ENCODE assay signal across 19 cellular contexts in the genomic region with DNA sequence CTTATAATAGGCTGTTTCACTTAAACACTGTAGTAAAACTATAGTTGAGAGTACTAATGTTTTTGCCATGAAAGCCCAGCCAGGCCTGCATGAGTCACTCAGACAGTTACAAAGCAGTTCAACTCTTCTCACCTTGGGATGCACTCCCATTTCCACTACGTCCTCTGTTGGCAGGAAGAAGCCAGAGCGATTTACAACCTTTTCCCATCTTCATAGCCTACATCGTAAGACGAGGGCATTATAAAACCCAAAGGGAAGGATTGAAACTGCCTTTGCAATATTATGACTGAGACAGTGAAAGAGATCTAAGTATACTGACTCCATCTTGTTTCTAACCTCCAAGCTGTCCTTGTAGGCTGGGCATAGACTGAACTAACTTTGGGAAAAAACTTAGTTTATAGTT.
DNase-seq lines count a peak whose midpoint lies in the region; ATAC-seq and TF ChIP-seq lines count a peak whose summit lies in the region.
"Had no signal": no experiment of that assay in that cellular context is flagged by ENCODE, and none has a peak within 500 bp of the region (broad histone marks: within the 10 kb centered on the region; RNA-seq: fewer than 3 reads in every experiment).

No MANE protein-coding gene starts in this region.

- H3K4me1 ChIP-seq in endodermal cell (ENCODE audit: control insufficient read depth, insufficient read depth, low read length): no peaks in the 10 kb centered on the region
- peaks cover 13% of the 10 kb centered on the region for H3K4me1 ChIP-seq in osteoblast (ENCODE audit: insufficient read depth, low read length)
- H3K4me1 ChIP-seq: SJCRH30 had no signal

- no peak for ATAC-seq in GM19395 (IDR thresholded peaks at IDR 0.05; ENCODE audit: unreplicated experiment)

- H3K4me3 ChIP-seq in endodermal cell (ENCODE audit: low read length) (no peak overlapping the region), osteoblast (ENCODE audit: insufficient read depth, low read length) (no peak overlapping the region)
- H3K4me3 ChIP-seq: SJCRH30 had no signal

- H3K9me3 ChIP-seq in endodermal cell (ENCODE audit: control insufficient read depth, low read length): peaks cover 37% of the 10 kb centered on the region
- H3K9me3 ChIP-seq in osteoblast (ENCODE audit: low read depth, low read length): no peaks in the 10 kb centered on the region
- H3K9me3 ChIP-seq: SJCRH30 had no signal

- H3K27me3 Mint-ChIP-seq in endodermal cell (ENCODE audit: insufficient read depth): no peaks in the 10 kb centered on the region
- no peaks in the 10 kb centered on the region for H3K27me3 Mint-ChIP-seq in T-helper 2 cell treated with Interferon-gamma antibody and Interleukin-4, amounts not matched to agents 5 μg/mL and 100 μg/mL, for 36 hours (ENCODE audit: low read depth)

- H3K27ac ChIP-seq in endodermal cell (ENCODE audit: low read depth, low read length) (no peak overlapping the region), osteoblast (ENCODE audit: low read depth, low read length) (peak overlapping the region; percentile 51)
- H3K27ac ChIP-seq: HL-60, SJCRH30 had no signal

- TF ChIP-seq CTCF in endodermal cell (conservative IDR thresholded peaks at IDR 0.05) (no peak), osteoblast (IDR thresholded peaks at IDR 0.05; ENCODE audit: extremely low read depth, low read depth, low read length) (no peak)

- H3K4me2 ChIP-seq in osteoblast (ENCODE audit: insufficient read depth, low read length): no peak overlapping the region

- no peaks in the 10 kb centered on the region for H3K79me2 ChIP-seq in osteoblast (ENCODE audit: insufficient read depth, low read length)

- peaks cover 3% of the 10 kb centered on the region for H3K36me3 Mint-ChIP-seq in endodermal cell (ENCODE audit: low read depth)
- peaks cover 8% of the 10 kb centered on the region for H3K36me3 Mint-ChIP-seq in T-helper 2 cell treated with Interferon-gamma antibody and Interleukin-4, amounts not matched to agents 5 μg/mL and 100 μg/mL, for 36 hours (ENCODE audit: low read depth)
- H3K36me3 Mint-ChIP-seq: brain, CD14-positive monocyte had no signal

- 91% methylated on average over 4 of the region's 4 CpGs; no CpG with 5 or more reads in 1 of the 2 experiments for WGBS in endodermal cell (ENCODE audit: insufficient coverage in 1 of 2, insufficient read length in 1 of 2), 2 experiments

- no peaks in the 10 kb centered on the region for H3K27me3 ChIP-seq in endodermal cell (ENCODE audit: control insufficient read depth, insufficient read depth, low read length, poor library complexity, severe bottlenecking)
- H3K27me3 ChIP-seq in osteoblast (ENCODE audit: insufficient read depth, low read length): no peaks in the 10 kb centered on the region
- H3K27me3 ChIP-seq: SJCRH30 had no signal

- no peak overlapping the region for H3K27ac Mint-ChIP-seq in endodermal cell
- no peak overlapping the region for H3K27ac Mint-ChIP-seq in T-helper 2 cell treated with Interferon-gamma antibody and Interleukin-4, amounts not matched to agents 5 μg/mL and 100 μg/mL, for 36 hours
- H3K27ac Mint-ChIP-seq: activated CD4-positive, alpha-beta memory T cell treated with anti-CD3 and anti-CD28 coated beads, Interleukin-2, amount 10 ng/mL, durations not matched to agents 7 days and 5 days; brain; nephron progenitor cell had no signal

- DNase-seq in GM03348 (ENCODE audit: low spot score) (peak; percentile 45), RKO (ENCODE audit: low spot score) (peak; percentile 26), endodermal cell (peak; percentile 24), osteoblast (ENCODE audit: insufficient read length, low spot score, missing footprints) (no peak), DMS53 treated with DMSO at 0.1 percent for 48 hours (lab: John Stamatoyannopoulos, UW; ENCODE audit: unreplicated experiment) (no peak), NAMALWA (ENCODE audit: low spot score) (no peak)
- no peak for DNase-seq in T-helper 2 cell treated with Interferon-gamma antibody and Interleukin-4, amounts not matched to agents 5 μg/mL and 100 μg/mL, for 36 hours (ENCODE audit: low spot score)
- DNase-seq: activated CD4-positive, alpha-beta memory T cell treated with anti-CD3 and anti-CD28 coated beads, Interleukin-2, amount 10 ng/mL, durations not matched to agents 7 days and 5 days; GDM1; NCI-H2081 treated with DMSO at 0.1 percent for 48 hours; NCI-H774; nephron progenitor cell; SJCRH30; stimulated activated CD4-positive, alpha-beta T cell treated with anti-CD3 and anti-CD28 coated beads, Interleukin-4, amount 100 ng/mL, for 24 hours; trophoblast cell had no signal

- H3K9ac ChIP-seq in endodermal cell (ENCODE audit: extremely low read depth, low read length, poor library complexity, severe bottlenecking): no peak overlapping the region

- H3K4me3 Mint-ChIP-seq in endodermal cell: no peak overlapping the region
- no peak overlapping the region for H3K4me3 Mint-ChIP-seq in T-helper 2 cell treated with Interferon-gamma antibody and Interleukin-4, amounts not matched to agents 5 μg/mL and 100 μg/mL, for 36 hours
- H3K4me3 Mint-ChIP-seq: activated CD4-positive, alpha-beta memory T cell treated with anti-CD3 and anti-CD28 coated beads, Interleukin-2, amount 10 ng/mL, durations not matched to agents 7 days and 5 days; brain; CD14-positive monocyte; nephron progenitor cell had no signal

- no peaks in the 10 kb centered on the region for H4K20me1 ChIP-seq in osteoblast (ENCODE audit: insufficient read depth, low read length)

- H3K9me3 Mint-ChIP-seq in endodermal cell: peaks cover 55% of the 10 kb centered on the region
- peaks cover 25% of the 10 kb centered on the region for H3K9me3 Mint-ChIP-seq in T-helper 2 cell treated with Interferon-gamma antibody and Interleukin-4, amounts not matched to agents 5 μg/mL and 100 μg/mL, for 36 hours

- H3K36me3 ChIP-seq in endodermal cell (ENCODE audit: control insufficient read depth, insufficient read depth, low read length): no peaks in the 10 kb centered on the region
- H3K36me3 ChIP-seq in osteoblast (ENCODE audit: insufficient read depth, low read length): no peaks in the 10 kb centered on the region
- H3K36me3 ChIP-seq: SJCRH30 had no signal

- H3K4me1 Mint-ChIP-seq in endodermal cell: peaks cover 11% of the 10 kb centered on the region
- H3K4me1 Mint-ChIP-seq in T-helper 2 cell treated with Interferon-gamma antibody and Interleukin-4, amounts not matched to agents 5 μg/mL and 100 μg/mL, for 36 hours (ENCODE audit: low read depth): peaks cover 2% of the 10 kb centered on the region
- H3K4me1 Mint-ChIP-seq: brain, CD14-positive monocyte, nephron progenitor cell had no signal

- H2AFZ ChIP-seq in osteoblast (ENCODE audit: low read length): peak overlapping the region; percentile 57

Comparison
In these comparisons a context has a peak if more than half of its experiments do, and no peak if none do; other contexts are left out.
1. DNase-seq: peak in GM03348 (single experiment), RKO (single experiment) and endodermal cell (single experiment); none in osteoblast (single experiment), T-helper 2 cell treated with Interferon-gamma antibody and Interleukin-4, amounts not matched to agents 5 μg/mL and 100 μg/mL, for 36 hours (single experiment), DMS53 treated with DMSO at 0.1 percent for 48 hours (single experiment) and NAMALWA (single experiment).